Comparison of ENCODE assay signal across 8 cellular contexts in genomic region chr1:151056149-151056548, GRCh38. TPM values are rescaled to one million over a fixed set of nuclear protein-coding genes. Genes with fewer than 3 reads are reported as not detected.
DNase-seq lines count a peak whose midpoint lies in the region; ATAC-seq, FAIRE-seq and TF ChIP-seq lines count a peak whose summit lies in the region.

No MANE protein-coding gene starts in this region.

- H3K4me3 ChIP-seq in Peyer's patch = peak overlapping the region; percentile 8 to 94 (median 80)
- peak overlapping the region; percentile 88 for H3K4me3 ChIP-seq in effector memory CD4-positive, alpha-beta T cell (ENCODE audit: insufficient read depth, low read depth, low read length, poor library complexity, severe bottlenecking)
- H3K4me3 ChIP-seq in gastrocnemius medialis = peak overlapping the region in 1 of 4 donors; percentile 94

- TF ChIP-seq POLR2A in Peyer's patch (IDR thresholded peaks at IDR 0.05) (no peak), gastrocnemius medialis (IDR thresholded peaks at IDR 0.05) (peak in 1 of 2 donors; percentile 5)

- intact Hi-C loops in gastrocnemius medialis (cut with DNase I; ENCODE audit: low total_unique reads) = loop anchor here (5.0 kb wide), 1 partner anchor 49 kb away; the partner anchor contains the start of genes MINDY1 and PRUNE1

- H3K27ac ChIP-seq in Peyer's patch (peak overlapping the region; percentile 94 to 96 (median 96)), gastrocnemius medialis (peak overlapping the region; percentile 90 to 98 (median 94))
- peak overlapping the region; percentile 98 for H3K27ac ChIP-seq in effector memory CD4-positive, alpha-beta T cell (ENCODE audit: insufficient read depth, low read length, poor library complexity, severe bottlenecking)

- no peaks in the 10 kb centered on the region for H3K27me3 ChIP-seq in Peyer's patch
- H3K27me3 ChIP-seq in effector memory CD4-positive, alpha-beta T cell (replicated peaks; ENCODE audit: control insufficient read depth, insufficient read depth, low read length, poor library complexity, severe bottlenecking) = no peaks in the 10 kb centered on the region
- no peaks in the 10 kb centered on the region for H3K27me3 ChIP-seq in gastrocnemius medialis

- ATAC-seq in gastrocnemius medialis (no peak), GM19395 (IDR thresholded peaks at IDR 0.05; ENCODE audit: unreplicated experiment) (no peak), HG03457 (IDR thresholded peaks at IDR 0.05; ENCODE audit: unreplicated experiment) (no peak), GM18907 (IDR thresholded peaks at IDR 0.05; ENCODE audit: unreplicated experiment) (no peak)

- in situ Hi-C loops in gastrocnemius medialis (cut with MboI; ENCODE audit: low sequenced_read_pairs in 4 of 4) = no loop called here

- TF ChIP-seq CTCF in Peyer's patch (IDR thresholded peaks at IDR 0.05) (no peak), gastrocnemius medialis (IDR thresholded peaks at IDR 0.05 in 4 of 5, conservative IDR thresholded peaks at IDR 0.05 in 1 of 5) (no peak)

- H3K36me3 ChIP-seq in Peyer's patch (peaks cover 0 to 45% (median 5%) of the 10 kb centered on the region in 3 donors), gastrocnemius medialis (peaks cover 6 to 49% of the 10 kb centered on the region in 2 donors)
- H3K36me3 ChIP-seq in effector memory CD4-positive, alpha-beta T cell (ENCODE audit: control insufficient read depth, insufficient read depth, low read length) = peaks cover 42% of the 10 kb centered on the region

- peaks cover 0 to 33% (median 16%) of the 10 kb centered on the region in 4 donors for H3K4me1 ChIP-seq in Peyer's patch
- H3K4me1 ChIP-seq in effector memory CD4-positive, alpha-beta T cell (ENCODE audit: control insufficient read depth, insufficient read depth, low read length, poor library complexity, severe bottlenecking) = peaks cover 52% of the 10 kb centered on the region
- peaks cover 28 to 35% of the 10 kb centered on the region in 2 donors for H3K4me1 ChIP-seq in gastrocnemius medialis

- no peaks in the 10 kb centered on the region for H3K9me3 ChIP-seq in Peyer's patch
- H3K9me3 ChIP-seq in effector memory CD4-positive, alpha-beta T cell (ENCODE audit: control insufficient read depth, low read length) = no peaks in the 10 kb centered on the region
- H3K9me3 ChIP-seq in gastrocnemius medialis = no peaks in the 10 kb centered on the region

- peak; percentile 36 for FAIRE-seq in GM18507 (lab: Jason Lieb, UNC)

- DNase-seq in GM18507 (ENCODE audit: extremely low spot score, insufficient read length, low read depth) = no peak
- peak in 1 of 3 donors; percentile 54 for DNase-seq in Peyer's patch
- DNase-seq in effector memory CD4-positive, alpha-beta T cell = no peak
- no peak for DNase-seq in gastrocnemius medialis
- no peak for DNase-seq in NCI-H82 (lab: John Stamatoyannopoulos, UW)

RNA-seq across cellular contexts. Expression of gene CDC42SE1, which starts 3.3 kb away (rescaled TPM):
- total RNA-seq in Peyer's patch (10 to 100 TPM; 48.6 to 87.5 (median 58.6) TPM), gastrocnemius medialis (10 to 100 TPM; 13.2 to 31.7 (median 22.8) TPM)

RNA-seq across cellular contexts. Expression of gene MLLT11, which starts 4.0 kb away (rescaled TPM):
- total RNA-seq in Peyer's patch (under 1 TPM in 2 of 4 donors, not detected in 2; 0.27 to 0.95 TPM), gastrocnemius medialis (1 to 10 TPM; 1.5 to 9.2 (median 5.4) TPM)

RNA-seq across cellular contexts. Expression of gene C1orf56, which starts 8.6 kb away (rescaled TPM):
- total RNA-seq in Peyer's patch (1 to 10 TPM in 3 of 4 donors, not detected in 1; 1.3 to 2.5 (median 1.4) TPM), gastrocnemius medialis (10 to 100 TPM in 3 of 4 donors, 1 to 10 TPM in 1; 6.2 to 16.2 (median 12.4) TPM)

RNA-seq across cellular contexts. Expression of gene GABPB2, which starts 14.4 kb away (rescaled TPM):
- total RNA-seq in Peyer's patch (10 to 100 TPM in 3 of 4 donors, 1 to 10 TPM in 1; 7.9 to 32.2 (median 15.8) TPM), gastrocnemius medialis (10 to 100 TPM; 11.9 to 20.5 (median 17.9) TPM)

RNA-seq across cellular contexts. Expression of gene BNIPL, which starts 19.8 kb away (rescaled TPM):
- 1 to 10 TPM in 2 of 4 donors, under 1 TPM in 1, not detected in 1; 0.70 to 8.4 (median 3.6) TPM for total RNA-seq in Peyer's patch
- under 1 TPM in 2 of 4 donors, not detected in 2; 0.13 to 0.25 TPM for total RNA-seq in gastrocnemius medialis
